8 cellular contexts compared by ENCODE assay signal in genomic region chr3:11060500-11061251, GRCh38.
DNase-seq lines count a peak whose midpoint lies in the region; ATAC-seq, FAIRE-seq and TF ChIP-seq lines count a peak whose summit lies in the region.

No MANE protein-coding gene starts in this region.

- H3K4me1 ChIP-seq in right atrium auricular region (peaks cover 0 to 10% of the 10 kb centered on the region in 2 donors), prostate gland (replicated peaks) (no peaks in the 10 kb centered on the region)

- H3K4me3 ChIP-seq in right atrium auricular region (peak overlapping the region in 1 of 2 donors; percentile 31), prostate gland (peak overlapping the region in 1 of 2 donors; percentile 8)

- DNase-seq in D721Med (ENCODE audit: insufficient read length, low spot score): peak; percentile 47
- peak; percentile 49 for DNase-seq in HT-29 (ENCODE audit: low spot score)
- peak; percentile 32 to 48 for DNase-seq in SHP77 (lab: John Stamatoyannopoulos, UW)
- peak; percentile 10 for DNase-seq in activated naive CD8-positive, alpha-beta T cell treated with anti-CD3 and anti-CD28 coated beads, Interleukin-2, amount 50 U/mL, for 16 hours (ENCODE audit: low read depth, low spot score)
- DNase-seq in right atrium auricular region (ENCODE audit: low spot score): no peak
- peak; percentile 39 for DNase-seq in prostate gland (ENCODE audit: low spot score)

- H3K27me3 ChIP-seq in right atrium auricular region (no peaks in the 10 kb centered on the region), prostate gland (replicated peaks; ENCODE audit: insufficient read depth) (peaks cover 11% of the 10 kb centered on the region)

- WGBS in prostate gland: 16% methylated on average over 26 of the region's 35 CpGs

- no peaks in the 10 kb centered on the region for H3K9me3 ChIP-seq in right atrium auricular region
- H3K9me3 ChIP-seq in prostate gland: no peaks in the 10 kb centered on the region

- no peak for TF ChIP-seq POLR2A in prostate gland (IDR thresholded peaks at IDR 0.05)

- no peak overlapping the region for H3K27ac ChIP-seq in right atrium auricular region
- H3K27ac ChIP-seq in prostate gland: no peak overlapping the region

- no peak for FAIRE-seq in D721Med (lab: Jason Lieb, UNC)

- ATAC-seq in GM18873 (IDR thresholded peaks at IDR 0.05; ENCODE audit: low FRiP score, unreplicated experiment): no peak
- ATAC-seq in HG03571 (IDR thresholded peaks at IDR 0.05; ENCODE audit: unreplicated experiment): no peak

- H3K36me3 ChIP-seq in right atrium auricular region: no peaks in the 10 kb centered on the region
- H3K36me3 ChIP-seq in prostate gland: no peaks in the 10 kb centered on the region

- intact Hi-C loops in prostate gland (cut with DNase I): loop anchor here (2.0 to 5.0 kb wide), 3 partner anchors 116 to 302 kb away; no protein-coding TSS in a partner anchor

- TF ChIP-seq CTCF in D721Med (IDR thresholded peaks at IDR 0.05; ENCODE audit: insufficient read depth, missing control alignments) (peak; percentile 66), right atrium auricular region (IDR thresholded peaks at IDR 0.05) (peak; percentile 87 to 95), prostate gland (IDR thresholded peaks at IDR 0.05) (peak; percentile 65 to 91 (median 79))
